ENCODE assay signal across 7 cellular contexts in the genomic region with DNA sequence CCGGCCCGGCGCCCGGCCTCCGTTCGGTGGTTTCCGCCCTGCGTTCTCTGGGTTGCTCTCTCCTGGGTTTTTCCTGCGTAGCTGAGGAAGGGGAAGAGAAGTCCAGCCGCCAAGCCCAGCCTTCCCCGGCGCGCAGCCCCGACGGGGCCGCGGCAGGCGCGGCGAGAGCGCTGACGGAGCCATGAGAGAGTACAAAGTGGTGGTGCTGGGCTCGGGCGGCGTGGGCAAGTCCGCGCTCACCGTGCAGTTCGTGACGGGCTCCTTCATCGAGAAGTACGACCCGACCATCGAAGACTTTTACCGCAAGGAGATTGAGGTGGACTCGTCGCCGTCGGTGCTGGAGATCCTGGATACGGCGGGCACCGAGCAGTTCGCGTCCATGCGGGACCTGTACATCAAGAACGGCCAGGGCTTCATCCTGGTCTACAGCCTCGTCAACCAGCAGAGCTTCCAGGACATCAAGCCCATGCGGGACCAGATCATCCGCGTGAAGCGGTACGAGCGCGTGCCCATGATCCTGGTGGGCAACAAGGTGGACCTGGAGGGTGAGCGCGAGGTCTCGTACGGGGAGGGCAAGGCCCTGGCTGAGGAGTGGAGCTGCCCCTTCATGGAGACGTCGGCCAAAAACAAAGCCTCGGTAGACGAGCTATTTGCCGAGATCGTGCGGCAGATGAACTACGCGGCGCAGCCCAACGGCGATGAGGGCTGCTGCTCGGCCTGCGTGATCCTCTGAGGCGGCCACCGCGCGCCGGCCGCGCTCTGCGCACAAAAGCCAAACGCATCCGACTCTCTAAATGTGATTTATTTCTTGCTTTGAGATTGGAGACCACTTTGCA. TPM values are rescaled to one million over a fixed set of nuclear protein-coding genes. Genes with fewer than 3 reads are reported as not detected.
DNase-seq lines count a peak whose midpoint lies in the region; ATAC-seq and TF ChIP-seq lines count a peak whose summit lies in the region.

No MANE protein-coding gene starts in this region.

- TF ChIP-seq CTCF in OCI-LY1 (IDR thresholded peaks at IDR 0.05; ENCODE audit: low read length) (no peak), fibroblast of villous mesenchyme (IDR thresholded peaks at IDR 0.05; ENCODE audit: insufficient read depth, low read depth, low read length) (no peak), tibial artery (IDR thresholded peaks at IDR 0.05) (no peak)

- H3K9me2 ChIP-seq in OCI-LY1 (ENCODE audit: low read depth, low read length), result no peaks in the 10 kb centered on the region

- H4K20me1 ChIP-seq in OCI-LY1 (ENCODE audit: insufficient read depth, low read length), result no peaks in the 10 kb centered on the region

- H3K36me3 ChIP-seq in OCI-LY1 (ENCODE audit: insufficient read depth, low read length), result no peaks in the 10 kb centered on the region
- peaks cover 6% of the 10 kb centered on the region for H3K36me3 ChIP-seq in neuron (ENCODE audit: insufficient read depth, low read length)
- no peaks in the 10 kb centered on the region for H3K36me3 ChIP-seq in tibial artery

- H3K4me3 ChIP-seq in OCI-LY1 (ENCODE audit: low read depth, low read length, poor library complexity, severe bottlenecking) (peak overlapping the region; percentile 84), fibroblast of villous mesenchyme (ENCODE audit: low read depth, low read length) (peak overlapping the region; percentile 93), neuron (ENCODE audit: low read length) (peak overlapping the region; percentile 74), tibial artery (peak overlapping the region; percentile 71 to 97)

- H3K9ac ChIP-seq in OCI-LY1 (ENCODE audit: low read length), result peak overlapping the region; percentile 73

- no peaks in the 10 kb centered on the region for H3K9me3 ChIP-seq in OCI-LY1 (ENCODE audit: low read length)
- H3K9me3 ChIP-seq in neuron (ENCODE audit: low read length), result no peaks in the 10 kb centered on the region
- H3K9me3 ChIP-seq in tibial artery, result no peaks in the 10 kb centered on the region

- no peak overlapping the region for H3K27ac ChIP-seq in OCI-LY1 (ENCODE audit: low read depth, low read length, poor library complexity, severe bottlenecking)
- peak overlapping the region; percentile 79 to 94 for H3K27ac ChIP-seq in tibial artery

- H3K4me1 ChIP-seq in OCI-LY1 (ENCODE audit: insufficient read depth, low read length, severe bottlenecking) (peaks cover 48% of the 10 kb centered on the region), neuron (ENCODE audit: insufficient read depth, low read length) (peaks cover 21% of the 10 kb centered on the region), tibial artery (peaks cover 0 to 33% (median 20%) of the 10 kb centered on the region in 4 donors)

- H2AFZ ChIP-seq in OCI-LY1 (ENCODE audit: low read length), result 0 out of 2 replicates have a peak overlapping the region, but pooled peaks have one; percentile 4
- peak overlapping the region; percentile 68 for H2AFZ ChIP-seq in neuron (ENCODE audit: low read depth, low read length)

- intact Hi-C loops in tibial artery (cut with DNase I; ENCODE audit: low total_unique reads), result loop anchor here (5.0 kb wide), 1 partner anchor 110 kb away; no protein-coding TSS in a partner anchor

- no peaks in the 10 kb centered on the region for H3K27me3 ChIP-seq in OCI-LY1 (ENCODE audit: insufficient read depth, low read length)
- H3K27me3 ChIP-seq in neuron (ENCODE audit: insufficient read depth, low read length), result no peaks in the 10 kb centered on the region
- no peaks in the 10 kb centered on the region for H3K27me3 ChIP-seq in tibial artery

- H3F3A ChIP-seq in OCI-LY1 (ENCODE audit: insufficient read depth, low read length), result no peaks in the 10 kb centered on the region

- peaks cover 10% of the 10 kb centered on the region for H3K79me2 ChIP-seq in OCI-LY1 (ENCODE audit: insufficient read depth, low read length)

- H3K4me2 ChIP-seq in OCI-LY1 (ENCODE audit: low read length), result peak overlapping the region; percentile 97

- ATAC-seq in GM18511 (IDR thresholded peaks at IDR 0.05; ENCODE audit: unreplicated experiment) (peak; percentile 3), HG02798 (IDR thresholded peaks at IDR 0.05; ENCODE audit: poor library complexity, unreplicated experiment) (peak; percentile 4)

- DNase-seq in activated T-helper 9 cell treated with anti-CD3 and anti-CD28 coated beads, Interleukin-2, amount 50 U/mL, for 16 hours (ENCODE audit: low read depth), result peak; percentile 16
- DNase-seq in fibroblast of villous mesenchyme (ENCODE audit: low read depth) (peak; percentile 47), tibial artery (peak; percentile 37 to 73)

RNA-seq across cellular contexts. Expression of gene RAP2B, which starts 0.7 kb away (rescaled TPM):
- 11.2 and 14.5 TPM in 2 replicates for total RNA-seq in fibroblast of villous mesenchyme
